1 cellular context compared by ENCODE assay signal in the genomic region with DNA sequence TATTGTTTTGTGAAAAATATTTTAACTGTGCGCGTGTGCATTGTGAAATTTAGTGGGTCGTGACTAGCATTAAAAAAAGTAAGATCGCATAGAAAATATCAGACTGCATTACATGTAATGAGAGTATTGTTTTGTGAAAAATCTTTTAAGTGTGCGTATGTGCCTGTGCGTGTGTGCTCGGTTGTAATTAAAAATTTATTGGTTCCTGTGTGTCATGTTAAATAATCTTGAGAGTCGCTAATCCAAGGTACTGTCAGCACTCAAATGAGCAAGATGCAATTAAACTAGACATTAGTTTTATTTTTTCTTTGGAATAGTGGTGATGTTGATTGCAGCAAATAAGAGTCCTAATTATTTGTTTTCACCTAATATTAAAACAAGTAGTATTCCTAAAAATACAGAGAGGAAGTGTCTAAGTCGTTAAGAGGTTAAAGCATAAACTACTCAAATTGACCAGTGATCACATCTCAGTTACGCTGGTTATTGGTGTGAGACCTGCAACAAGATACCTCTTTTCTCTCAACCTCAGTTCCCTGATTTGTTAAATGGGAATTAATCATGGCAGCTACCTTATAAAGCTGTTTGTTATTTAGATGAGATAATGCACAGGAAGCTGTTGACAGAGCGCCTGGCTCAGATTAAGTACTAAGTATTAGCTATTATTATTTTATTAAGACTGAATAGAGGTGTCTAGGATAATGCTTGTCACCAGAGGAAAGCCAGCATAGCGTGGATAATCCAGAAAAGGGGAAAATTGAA.
TF ChIP-seq lines count a peak whose summit lies in the region.

No MANE protein-coding gene starts in this region.

TF ChIP-seq in GM12878, 131 proteins besides CTCF, POLR2A, EP300 and RAD21:
- TF ChIP-seq, protein P1, sequence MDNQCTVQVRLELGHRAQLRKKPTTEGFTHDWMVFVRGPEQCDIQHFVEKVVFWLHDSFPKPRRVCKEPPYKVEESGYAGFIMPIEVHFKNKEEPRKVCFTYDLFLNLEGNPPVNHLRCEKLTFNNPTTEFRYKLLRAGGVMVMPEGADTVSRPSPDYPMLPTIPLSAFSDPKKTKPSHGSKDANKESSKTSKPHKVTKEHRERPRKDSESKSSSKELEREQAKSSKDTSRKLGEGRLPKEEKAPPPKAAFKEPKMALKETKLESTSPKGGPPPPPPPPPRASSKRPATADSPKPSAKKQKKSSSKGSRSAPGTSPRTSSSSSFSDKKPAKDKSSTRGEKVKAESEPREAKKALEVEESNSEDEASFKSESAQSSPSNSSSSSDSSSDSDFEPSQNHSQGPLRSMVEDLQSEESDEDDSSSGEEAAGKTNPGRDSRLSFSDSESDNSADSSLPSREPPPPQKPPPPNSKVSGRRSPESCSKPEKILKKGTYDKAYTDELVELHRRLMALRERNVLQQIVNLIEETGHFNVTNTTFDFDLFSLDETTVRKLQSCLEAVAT (IDR thresholded peaks at IDR 0.05): peak; percentile 93
- TF ChIP-seq ZNF274 (IDR thresholded peaks at IDR 0.05; ENCODE audit: insufficient read depth, insufficient read length): no peak
- no peak for TF ChIP-seq ESRRA (IDR thresholded peaks at IDR 0.05; ENCODE audit: low read length)
- peak; percentile 49 for TF ChIP-seq ZBTB40 (IDR thresholded peaks at IDR 0.05; ENCODE audit: borderline replicate concordance)
TF ChIP-seq in GM12878: peak in this region for 2.
